In genomic region chr5:38113880-38114279, GRCh38 we compare ENCODE assay signal across 8 cellular contexts.
"Had no signal": no experiment of that assay in that cellular context is flagged by ENCODE, and none has a peak within 500 bp of the region (broad histone marks: within the 10 kb centered on the region; RNA-seq: fewer than 3 reads in every experiment).

No MANE protein-coding gene starts in this region.

- FAIRE-seq: H1, H54, HTR-8/SVneo, K562 had no signal

- H3K4me3 ChIP-seq: GM23338, K562 had no signal

- H3K9me3 Mint-ChIP-seq: GM23338, H9 had no signal

- DNase-seq: H9, HCEC 1CT, IMR-90 had no signal

- H3K4me3 Mint-ChIP-seq: GM23338, H9 had no signal

- H3K27ac Mint-ChIP-seq: GM23338 had no signal

- ATAC-seq: GM23338, K562 had no signal
